8 cellular contexts compared by ENCODE assay signal in the genomic region with DNA sequence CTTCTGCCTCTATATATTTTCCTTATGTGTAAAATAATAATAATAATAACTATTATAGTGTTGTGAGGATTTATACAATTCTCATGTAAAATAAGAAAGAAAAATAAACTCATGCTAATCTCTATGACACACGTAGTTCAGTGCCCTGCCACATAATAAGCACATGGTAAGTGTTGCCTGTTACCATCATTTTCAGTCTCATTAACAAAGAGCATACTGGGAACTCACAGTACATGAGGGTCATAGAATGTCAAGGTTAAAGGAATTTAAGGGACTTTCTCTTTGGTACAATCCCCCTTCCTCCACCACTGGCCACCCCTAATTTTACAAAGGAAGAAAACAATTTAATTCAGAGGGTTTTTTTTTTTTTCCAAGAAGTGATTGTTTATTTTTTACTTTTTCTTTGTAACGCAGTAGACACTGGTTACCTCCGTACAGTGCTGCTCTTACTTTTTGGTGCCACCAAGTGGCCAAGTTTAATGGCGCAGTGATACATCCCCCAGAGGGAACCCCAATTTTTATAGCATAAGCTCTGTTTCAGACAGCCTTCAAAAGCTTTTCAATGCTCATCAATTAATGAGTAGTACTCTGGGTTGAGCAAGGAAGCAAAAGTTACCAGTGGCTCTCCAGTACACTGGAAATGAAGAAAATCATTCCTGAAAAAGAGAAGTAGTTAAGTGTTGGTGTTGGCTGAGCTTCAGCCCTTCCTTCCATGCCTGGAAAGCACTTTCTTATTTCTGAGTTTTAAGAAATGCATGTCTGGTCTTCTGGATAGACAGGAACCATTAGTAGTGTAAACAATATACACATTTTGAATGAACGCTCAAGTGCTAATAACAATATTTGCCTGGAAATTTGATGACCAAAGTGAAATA.
DNase-seq lines count a peak whose midpoint lies in the region; ATAC-seq, FAIRE-seq and TF ChIP-seq lines count a peak whose summit lies in the region.

No MANE protein-coding gene starts in this region.

- H3K27ac ChIP-seq in esophagus muscularis mucosa (replicated peaks in 1 of 4) (no peak overlapping the region), ovary (no peak overlapping the region)

- H3K27me3 ChIP-seq in esophagus muscularis mucosa (no peaks in the 10 kb centered on the region), ovary (no peaks in the 10 kb centered on the region)

- H3K9me3 ChIP-seq in esophagus muscularis mucosa (no peaks in the 10 kb centered on the region), ovary (no peaks in the 10 kb centered on the region)

- TF ChIP-seq POLR2A in GM12892 (IDR thresholded peaks at IDR 0.05; ENCODE audit: low read depth, low read length), result no peak
- TF ChIP-seq POLR2A in esophagus muscularis mucosa (IDR thresholded peaks at IDR 0.05; ENCODE audit: low read depth), result no peak
- no peak for TF ChIP-seq POLR2A in ovary (IDR thresholded peaks at IDR 0.05)

- DNase-seq in A172 (ENCODE audit: low spot score), result peak; percentile 63
- peak; percentile 9 for DNase-seq in GM12892 (ENCODE audit: insufficient read length)
- peak; percentile 50 for DNase-seq in NCI-H226
- DNase-seq in activated CD8-positive, alpha-beta memory T cell treated with anti-CD3 and anti-CD28 coated beads for 4 hours (ENCODE audit: low read depth in 2 of 2), result peak; percentile 13 to 33
- no peak for DNase-seq in esophagus muscularis mucosa (ENCODE audit: extremely low spot score)
- DNase-seq in ovary, result peak in 4 of 5 donors; percentile 27 to 61 (median 42)
- peak; percentile 44 for DNase-seq in ureter (ENCODE audit: low spot score)

- intact Hi-C loops in esophagus muscularis mucosa (cut with DNase I) (no loop called here), ovary (cut with DNase I) (loop anchor here in 1 of 4 donors (5.0 to 10.0 kb wide), 2 partner anchors 137 to 331 kb away; a partner anchor contains a TSS)

- H3K4me3 ChIP-seq in esophagus muscularis mucosa (no peak overlapping the region), ovary (no peak overlapping the region)

- FAIRE-seq in GM12892 (lab: Jason Lieb, UNC), result peak; percentile 84

- H3K36me3 ChIP-seq in esophagus muscularis mucosa (no peaks in the 10 kb centered on the region), ovary (no peaks in the 10 kb centered on the region)

- TF ChIP-seq EP300 in esophagus muscularis mucosa (IDR thresholded peaks at IDR 0.05), result no peak
- TF ChIP-seq EP300 in ovary (IDR thresholded peaks at IDR 0.05), result no peak

- ATAC-seq in HG02840 (IDR thresholded peaks at IDR 0.05; ENCODE audit: low FRiP score, unreplicated experiment), result peak; percentile 91

- TF ChIP-seq CTCF in esophagus muscularis mucosa (IDR thresholded peaks at IDR 0.05) (peak; percentile 36 to 54 (median 37)), ovary (IDR thresholded peaks at IDR 0.05) (peak in 2 of 3 donors; percentile 23 to 53)

- WGBS in esophagus muscularis mucosa, result 21% methylated on average over 5 of the region's 5 CpGs
- 18 to 22% (median 21%) methylated on average over 5 of the region's 5 CpGs for WGBS in ovary, 3 donors

- no peaks in the 10 kb centered on the region for H3K4me1 ChIP-seq in esophagus muscularis mucosa
- H3K4me1 ChIP-seq in ovary (ENCODE audit: insufficient read depth), result peaks cover 3% of the 10 kb centered on the region
